19 cellular contexts compared by ENCODE assay signal in the genomic region with DNA sequence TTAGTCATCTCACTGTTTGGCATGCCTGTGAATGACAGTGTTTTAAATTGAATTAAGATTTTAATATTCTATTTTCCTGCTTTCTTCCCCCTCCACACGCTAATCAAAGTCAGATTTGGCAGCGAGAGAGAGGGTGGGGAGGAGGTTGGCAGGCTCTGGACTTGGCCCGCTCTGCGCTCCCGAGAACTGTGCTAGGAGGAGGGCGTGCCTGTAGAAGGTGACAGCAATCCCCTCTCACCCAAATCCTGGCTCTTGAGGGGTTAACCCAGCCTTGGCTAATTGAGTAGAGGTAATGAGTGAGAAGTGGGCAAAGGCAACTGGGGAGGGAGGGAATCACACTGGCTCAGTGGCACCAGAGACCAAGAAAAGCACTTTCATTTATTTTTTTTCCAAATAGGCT. TPM values are rescaled to one million over a fixed set of nuclear protein-coding genes. Genes with fewer than 3 reads are reported as not detected.
DNase-seq lines count a peak whose midpoint lies in the region; ATAC-seq and TF ChIP-seq lines count a peak whose summit lies in the region.
"Had no signal": no experiment of that assay in that cellular context is flagged by ENCODE, and none has a peak within 500 bp of the region (broad histone marks: within the 10 kb centered on the region; RNA-seq: fewer than 3 reads in every experiment).

No MANE protein-coding gene starts in this region.

- no peak for TF ChIP-seq RAD21 in neural cell (conservative IDR thresholded peaks at IDR 0.05)

- intact Hi-C loops in heart left ventricle (cut with DNase I) = loop anchor here in 2 of 10 donors (5.0 kb wide), 2 partner anchors 377 to 497 kb away; no protein-coding TSS in a partner anchor

- H3K27ac ChIP-seq in heart left ventricle = no peak overlapping the region
- H3K27ac ChIP-seq in neural cell (ENCODE audit: low read length) = peak overlapping the region; percentile 77
- H3K27ac ChIP-seq: body of pancreas, foreskin keratinocyte had no signal

- no peaks in the 10 kb centered on the region for H3K9me3 Mint-ChIP-seq in activated T-cell treated with anti-CD3 and anti-CD28 coated beads, Interleukin-2, amount 50 U/mL, for 4 hours
- H3K9me3 Mint-ChIP-seq: activated naive CD4-positive, alpha-beta T cell treated with anti-CD3 and anti-CD28 coated beads, Interleukin-2, amount 50 U/mL, for 72 hours; neural crest cell had no signal

- DNase-seq in AG20443 (ENCODE audit: low spot score) (peak; percentile 52), cerebellar cortex (ENCODE audit: low spot score) (peak; percentile 67), heart left ventricle (no peak), erythroblast (lab: John Stamatoyannopoulos, UW) (no peak), NCI-H510A (lab: John Stamatoyannopoulos, UW) (no peak)
- DNase-seq in activated CD8-positive, alpha-beta memory T cell treated with anti-CD3 and anti-CD28 coated beads, Interleukin-2, amount 50 U/mL, for 4 hours = no peak
- DNase-seq in activated T-cell treated with anti-CD3 and anti-CD28 coated beads, Interleukin-2, amount 50 U/mL, for 4 hours = no peak
- DNase-seq: activated CD4-positive, alpha-beta T cell treated with anti-CD3 and anti-CD28 coated beads for 1 hour; activated T-cell treated with anti-CD3 and anti-CD28 coated beads, Interleukin-2, amount 50 U/mL, for 48 hours; body of pancreas; foreskin keratinocyte; kidney glomerular epithelial cell; NCI-H1048; NCI-H524 treated with DMSO at 0.1 percent for 48 hours; stimulated activated CD4-positive, alpha-beta T cell treated with anti-CD3 and anti-CD28 coated beads, Interleukin-12 subunit alpha, Interleukin-12 subunit beta, amount 100 ng/mL, for 4 hours had no signal

- H3K27me3 Mint-ChIP-seq in activated T-cell treated with anti-CD3 and anti-CD28 coated beads, Interleukin-2, amount 50 U/mL, for 4 hours (ENCODE audit: low read depth) = peaks cover 7% of the 10 kb centered on the region

- TF ChIP-seq POLR2A in heart left ventricle (IDR thresholded peaks at IDR 0.05) (no peak), erythroblast (IDR thresholded peaks at IDR 0.05; ENCODE audit: low read length) (no peak)

- no peak overlapping the region for H3K4me3 ChIP-seq in heart left ventricle
- peak overlapping the region; percentile 55 for H3K4me3 ChIP-seq in neural cell (ENCODE audit: low read length)
- H3K4me3 ChIP-seq: body of pancreas had no signal

- ATAC-seq in heart left ventricle = peak; percentile 40 to 67 (median 54)
- ATAC-seq in activated T-cell treated with anti-CD3 and anti-CD28 coated beads, Interleukin-2, amount 50 U/mL, for 4 hours = no peak
- ATAC-seq: activated naive CD4-positive, alpha-beta T cell treated with anti-CD3 and anti-CD28 coated beads, Interleukin-2, amount 50 U/mL, for 72 hours; body of pancreas; foreskin keratinocyte had no signal

- peak overlapping the region; percentile 69 for H3K9ac ChIP-seq in neural cell (ENCODE audit: low read length)

- H3K79me2 ChIP-seq in neural cell (replicated peaks; ENCODE audit: insufficient read depth, low read length) = no peaks in the 10 kb centered on the region

- H3K9me3 ChIP-seq in heart left ventricle (no peaks in the 10 kb centered on the region), neural cell (ENCODE audit: low read length) (no peaks in the 10 kb centered on the region)
- H3K9me3 ChIP-seq: BE2C, body of pancreas had no signal

- H3K4me2 ChIP-seq in neural cell (ENCODE audit: low read length) = peak overlapping the region; percentile 56

- TF ChIP-seq EP300 in neural cell (conservative IDR thresholded peaks at IDR 0.05; ENCODE audit: poor library complexity, severe bottlenecking) = no peak

- no peak overlapping the region for H3K4me3 Mint-ChIP-seq in activated T-cell treated with anti-CD3 and anti-CD28 coated beads, Interleukin-2, amount 50 U/mL, for 4 hours
- H3K4me3 Mint-ChIP-seq: neural crest cell had no signal

- no peaks in the 10 kb centered on the region for H3K36me3 Mint-ChIP-seq in activated T-cell treated with anti-CD3 and anti-CD28 coated beads, Interleukin-2, amount 50 U/mL, for 4 hours (ENCODE audit: insufficient read depth)
- H3K36me3 Mint-ChIP-seq: activated naive CD4-positive, alpha-beta T cell treated with anti-CD3 and anti-CD28 coated beads, Interleukin-2, amount 50 U/mL, for 72 hours had no signal

- no peak for TF ChIP-seq CTCF in heart left ventricle (IDR thresholded peaks at IDR 0.05)
- TF ChIP-seq CTCF in neural cell (IDR thresholded peaks at IDR 0.05; ENCODE audit: poor library complexity, severe bottlenecking) = no peak

- peaks cover 0 to 13% (median 0%) of the 10 kb centered on the region in 12 donors for H3K4me1 ChIP-seq in heart left ventricle
- H3K4me1 ChIP-seq: foreskin keratinocyte had no signal

- H2AFZ ChIP-seq in neural cell (ENCODE audit: low read depth, low read length) = no peak overlapping the region

- no peaks in the 10 kb centered on the region for H3K9me2 ChIP-seq in neural cell (ENCODE audit: insufficient read depth, low read length)

- H3K4me1 Mint-ChIP-seq in activated T-cell treated with anti-CD3 and anti-CD28 coated beads, Interleukin-2, amount 50 U/mL, for 4 hours (ENCODE audit: low read depth) = peaks cover 3% of the 10 kb centered on the region

- WGBS in heart left ventricle, 4 donors = 23 to 37% (median 33%) methylated on average over 6 of the region's 6 CpGs

- H3K36me3 ChIP-seq in heart left ventricle (no peaks in the 10 kb centered on the region), neural cell (ENCODE audit: insufficient read depth, low read length) (no peaks in the 10 kb centered on the region)
- H3K36me3 ChIP-seq: BE2C had no signal

- H3K27me3 ChIP-seq in heart left ventricle (peaks cover 0 to 9% (median 0%) of the 10 kb centered on the region in 9 donors), neural cell (ENCODE audit: insufficient read depth, low read depth, low read length) (no peaks in the 10 kb centered on the region)
- H3K27me3 ChIP-seq: BE2C, body of pancreas had no signal

- no peaks in the 10 kb centered on the region for H4K20me1 ChIP-seq in neural cell (ENCODE audit: insufficient read depth)

- H3F3A ChIP-seq in neural cell (ENCODE audit: insufficient read depth, low read length, poor library complexity, severe bottlenecking) = no peaks in the 10 kb centered on the region

TF ChIP-seq in neural cell, 6 proteins besides CTCF, POLR2A, EP300 and RAD21:
- TF ChIP-seq, protein P1, sequence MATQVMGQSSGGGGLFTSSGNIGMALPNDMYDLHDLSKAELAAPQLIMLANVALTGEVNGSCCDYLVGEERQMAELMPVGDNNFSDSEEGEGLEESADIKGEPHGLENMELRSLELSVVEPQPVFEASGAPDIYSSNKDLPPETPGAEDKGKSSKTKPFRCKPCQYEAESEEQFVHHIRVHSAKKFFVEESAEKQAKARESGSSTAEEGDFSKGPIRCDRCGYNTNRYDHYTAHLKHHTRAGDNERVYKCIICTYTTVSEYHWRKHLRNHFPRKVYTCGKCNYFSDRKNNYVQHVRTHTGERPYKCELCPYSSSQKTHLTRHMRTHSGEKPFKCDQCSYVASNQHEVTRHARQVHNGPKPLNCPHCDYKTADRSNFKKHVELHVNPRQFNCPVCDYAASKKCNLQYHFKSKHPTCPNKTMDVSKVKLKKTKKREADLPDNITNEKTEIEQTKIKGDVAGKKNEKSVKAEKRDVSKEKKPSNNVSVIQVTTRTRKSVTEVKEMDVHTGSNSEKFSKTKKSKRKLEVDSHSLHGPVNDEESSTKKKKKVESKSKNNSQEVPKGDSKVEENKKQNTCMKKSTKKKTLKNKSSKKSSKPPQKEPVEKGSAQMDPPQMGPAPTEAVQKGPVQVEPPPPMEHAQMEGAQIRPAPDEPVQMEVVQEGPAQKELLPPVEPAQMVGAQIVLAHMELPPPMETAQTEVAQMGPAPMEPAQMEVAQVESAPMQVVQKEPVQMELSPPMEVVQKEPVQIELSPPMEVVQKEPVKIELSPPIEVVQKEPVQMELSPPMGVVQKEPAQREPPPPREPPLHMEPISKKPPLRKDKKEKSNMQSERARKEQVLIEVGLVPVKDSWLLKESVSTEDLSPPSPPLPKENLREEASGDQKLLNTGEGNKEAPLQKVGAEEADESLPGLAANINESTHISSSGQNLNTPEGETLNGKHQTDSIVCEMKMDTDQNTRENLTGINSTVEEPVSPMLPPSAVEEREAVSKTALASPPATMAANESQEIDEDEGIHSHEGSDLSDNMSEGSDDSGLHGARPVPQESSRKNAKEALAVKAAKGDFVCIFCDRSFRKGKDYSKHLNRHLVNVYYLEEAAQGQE (IDR thresholded peaks at IDR 0.05; ENCODE audit: borderline replicate concordance) = no peak
- TF ChIP-seq SMC3 (conservative IDR thresholded peaks at IDR 0.05; ENCODE audit: poor library complexity) (no peak), POLR2AphosphoS5 (IDR thresholded peaks at IDR 0.05) (no peak), MXI1 (conservative IDR thresholded peaks at IDR 0.05; ENCODE audit: poor library complexity, severe bottlenecking) (no peak), TAF1 (IDR thresholded peaks at IDR 0.05; ENCODE audit: low read depth) (no peak)

RNA-seq across cellular contexts. Expression of gene BUD13, which starts 42.2 kb away (rescaled TPM):
- 10 to 100 TPM in 1 of 9 donors, 1 to 10 TPM in 8; 5.8 to 10.0 (median 7.1) TPM for total RNA-seq in heart left ventricle
- polyA plus RNA-seq in heart left ventricle (1 to 10 TPM; 4.3 to 8.5 TPM), neural cell (19.1 and 20.5 TPM in 2 replicates)
- polyA minus RNA-seq in neural cell = 22.6 and 25.6 TPM in 2 replicates
- 10 to 100 TPM; 26.3 to 28.5 (median 27.7) TPM for total RNA-seq in activated T-cell treated with anti-CD3 and anti-CD28 coated beads, Interleukin-2, amount 50 U/mL, for 4 hours

RNA-seq across cellular contexts. Expression of gene ZPR1, which starts 57.3 kb away (rescaled TPM):
- total RNA-seq in heart left ventricle = 10 to 100 TPM in 8 of 9 donors, 1 to 10 TPM in 1; 9.7 to 48.7 (median 27.1) TPM
- polyA plus RNA-seq in heart left ventricle (10 to 100 TPM in 1 of 2 donors, 1 to 10 TPM in 1; 6.2 to 59.4 TPM), neural cell (34.5 and 64.7 TPM in 2 replicates)
- polyA minus RNA-seq in neural cell = 37.3 and 41.6 TPM in 2 replicates
- total RNA-seq in activated T-cell treated with anti-CD3 and anti-CD28 coated beads, Interleukin-2, amount 50 U/mL, for 4 hours = 100 to 1,000 TPM; 140 to 145 (median 142) TPM

Comparison
In these comparisons a context has a peak if more than half of its experiments do, and no peak if none do; other contexts are left out.
1. DNase-seq: peak in AG20443 (single experiment) and cerebellar cortex (single experiment); none in heart left ventricle (0 of 5), erythroblast (0 of 2), NCI-H510A (single experiment), activated CD8-positive, alpha-beta memory T cell treated with anti-CD3 and anti-CD28 coated beads, Interleukin-2, amount 50 U/mL, for 4 hours (single experiment) and activated T-cell treated with anti-CD3 and anti-CD28 coated beads, Interleukin-2, amount 50 U/mL, for 4 hours (single experiment).
2. ATAC-seq: peak in heart left ventricle (4 of 4); none in activated T-cell treated with anti-CD3 and anti-CD28 coated beads, Interleukin-2, amount 50 U/mL, for 4 hours (0 of 2).